In the genomic region with DNA sequence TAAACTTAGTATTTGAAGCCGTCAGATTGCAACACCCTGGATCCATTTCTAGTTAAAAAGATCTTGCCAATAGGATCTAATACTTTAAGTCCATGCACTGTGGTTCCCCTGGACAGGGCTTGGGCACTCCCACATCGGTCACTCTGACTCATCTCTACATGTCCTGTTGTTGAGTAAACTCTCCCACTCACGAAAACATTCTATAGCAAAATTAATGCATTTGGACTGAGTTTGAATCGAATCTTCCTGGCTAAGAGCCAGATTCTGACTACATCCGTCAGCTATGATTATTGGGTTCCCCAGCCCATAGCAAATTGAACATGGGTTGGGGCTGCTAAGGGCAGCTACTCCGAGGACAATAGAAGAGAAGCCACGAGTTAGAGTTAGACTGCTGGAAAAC, we compare ENCODE assay signal across 13 cellular contexts.
DNase-seq lines count a peak whose midpoint lies in the region; ATAC-seq and TF ChIP-seq lines count a peak whose summit lies in the region.
"Had no signal": no experiment of that assay in that cellular context is flagged by ENCODE, and none has a peak within 500 bp of the region (broad histone marks: within the 10 kb centered on the region; RNA-seq: fewer than 3 reads in every experiment).

No MANE protein-coding gene starts in this region.

- H3K27me3 ChIP-seq in naive thymus-derived CD4-positive, alpha-beta T cell (ENCODE audit: control insufficient read depth in 2 of 2, insufficient read depth in 2 of 2, low read length in 2 of 2): no peaks in the 10 kb centered on the region

- no peak overlapping the region for H3K4me3 ChIP-seq in NB4 (ENCODE audit: low read depth, low read length)
- no peak overlapping the region for H3K4me3 ChIP-seq in naive thymus-derived CD4-positive, alpha-beta T cell (ENCODE audit: low read length)
- H3K4me3 ChIP-seq: mucosa of descending colon had no signal

- no peaks in the 10 kb centered on the region for H3K9me3 Mint-ChIP-seq in naive thymus-derived CD4-positive, alpha-beta T cell
- H3K9me3 Mint-ChIP-seq in immature natural killer cell: no peaks in the 10 kb centered on the region
- H3K9me3 Mint-ChIP-seq: IgD-negative memory B cell had no signal

- peak; percentile 86 for DNase-seq in EH (ENCODE audit: low read depth)
- DNase-seq in NB4 (ENCODE audit: low read depth): peak; percentile 36
- DNase-seq in dedifferentiated amniotic fluid mesenchymal stem cell (ENCODE audit: extremely low spot score): peak; percentile 88
- DNase-seq in naive thymus-derived CD4-positive, alpha-beta T cell: peak in 1 of 9 donors; percentile 3
- no peak for DNase-seq in activated CD8-positive, alpha-beta memory T cell treated with anti-CD3 and anti-CD28 coated beads, Interleukin-2, amount 50 U/mL, for 48 hours
- no peak for DNase-seq in NCI-H187 treated with DMSO at 0.1 percent for 48 hours (lab: John Stamatoyannopoulos, UW)
- no peak for DNase-seq in immature natural killer cell
- DNase-seq: activated CD4-positive, alpha-beta T cell treated with anti-CD3 and anti-CD28 coated beads for 36 hours; mucosa of descending colon; NCI-H446; SIG-M5 had no signal

- H3K4me1 ChIP-seq in naive thymus-derived CD4-positive, alpha-beta T cell (ENCODE audit: control insufficient read depth in 2 of 2, insufficient read depth in 2 of 2, low read length in 2 of 2): no peaks in the 10 kb centered on the region

- no peak for TF ChIP-seq CTCF in NB4 (IDR thresholded peaks at IDR 0.05; ENCODE audit: low read depth, low read length)

- H3K4me3 Mint-ChIP-seq in naive thymus-derived CD4-positive, alpha-beta T cell: no peak overlapping the region
- no peak overlapping the region for H3K4me3 Mint-ChIP-seq in immature natural killer cell
- H3K4me3 Mint-ChIP-seq: activated CD4-positive, alpha-beta T cell treated with anti-CD3 and anti-CD28 coated beads for 36 hours; IgD-negative memory B cell had no signal

- CTCF ChIA-PET in naive thymus-derived CD4-positive, alpha-beta T cell (lab: Charles Lee): no interaction called here

- peak overlapping the region in 1 of 9 donors; percentile 19 for H3K27ac Mint-ChIP-seq in naive thymus-derived CD4-positive, alpha-beta T cell
- H3K27ac Mint-ChIP-seq in immature natural killer cell: peak overlapping the region in 2 of 6 donors; percentile 3 to 65
- H3K27ac Mint-ChIP-seq: activated CD4-positive, alpha-beta T cell treated with anti-CD3 and anti-CD28 coated beads for 36 hours; IgD-negative memory B cell had no signal

- peaks cover 0 to 28% (median 19%) of the 10 kb centered on the region in 5 donors for H3K36me3 Mint-ChIP-seq in naive thymus-derived CD4-positive, alpha-beta T cell
- H3K36me3 Mint-ChIP-seq in immature natural killer cell: peaks cover 3 to 21% (median 5%) of the 10 kb centered on the region in 3 donors

- peak; percentile 42 for ATAC-seq in naive thymus-derived CD4-positive, alpha-beta T cell
- ATAC-seq in HG02885 (IDR thresholded peaks at IDR 0.05; ENCODE audit: poor library complexity, unreplicated experiment): no peak
- ATAC-seq: activated CD4-positive, alpha-beta T cell treated with anti-CD3 and anti-CD28 coated beads for 36 hours; mucosa of descending colon had no signal

- TF ChIP-seq POLR2A in NB4 (IDR thresholded peaks at IDR 0.05; ENCODE audit: extremely low read depth, insufficient read length): no peak

- POLR2A ChIA-PET in naive thymus-derived CD4-positive, alpha-beta T cell (lab: Charles Lee): no interaction called here

- intact Hi-C loops in naive thymus-derived CD4-positive, alpha-beta T cell (cut with micrococcal nuclease): no loop called here

- H3K27me3 Mint-ChIP-seq in naive thymus-derived CD4-positive, alpha-beta T cell: no peaks in the 10 kb centered on the region
- peaks cover 0 to 17% (median 11%) of the 10 kb centered on the region in 3 donors for H3K27me3 Mint-ChIP-seq in immature natural killer cell (ENCODE audit: low read depth in 3 of 3)
- H3K27me3 Mint-ChIP-seq: activated CD4-positive, alpha-beta T cell treated with anti-CD3 and anti-CD28 coated beads for 36 hours; IgD-negative memory B cell had no signal

- H3K9me3 ChIP-seq in naive thymus-derived CD4-positive, alpha-beta T cell (ENCODE audit: control insufficient read depth in 2 of 3, low read length in 3 of 3): no peaks in the 10 kb centered on the region
- H3K9me3 ChIP-seq: mucosa of descending colon had no signal

- H3K36me3 ChIP-seq in naive thymus-derived CD4-positive, alpha-beta T cell (ENCODE audit: control insufficient read depth in 2 of 3, insufficient read depth in 3 of 3, low read length in 3 of 3): peaks cover 0 to 34% (median 14%) of the 10 kb centered on the region in 3 experiments

- peaks cover 0 to 4% (median 0%) of the 10 kb centered on the region in 7 donors for H3K4me1 Mint-ChIP-seq in naive thymus-derived CD4-positive, alpha-beta T cell
- H3K4me1 Mint-ChIP-seq in immature natural killer cell: no peaks in the 10 kb centered on the region
- H3K4me1 Mint-ChIP-seq: activated CD4-positive, alpha-beta T cell treated with anti-CD3 and anti-CD28 coated beads for 36 hours; IgD-negative memory B cell had no signal

- H3K27ac ChIP-seq in naive thymus-derived CD4-positive, alpha-beta T cell (ENCODE audit: low read depth, low read length): no peak overlapping the region

Comparison
In these comparisons a context has a peak if more than half of its experiments do, and no peak if none do; other contexts are left out.
1. DNase-seq: peak in EH (single experiment), NB4 (single experiment) and dedifferentiated amniotic fluid mesenchymal stem cell (single experiment); none in activated CD8-positive, alpha-beta memory T cell treated with anti-CD3 and anti-CD28 coated beads, Interleukin-2, amount 50 U/mL, for 48 hours (single experiment), NCI-H187 treated with DMSO at 0.1 percent for 48 hours (single experiment) and immature natural killer cell (0 of 3).